In the genomic region with DNA sequence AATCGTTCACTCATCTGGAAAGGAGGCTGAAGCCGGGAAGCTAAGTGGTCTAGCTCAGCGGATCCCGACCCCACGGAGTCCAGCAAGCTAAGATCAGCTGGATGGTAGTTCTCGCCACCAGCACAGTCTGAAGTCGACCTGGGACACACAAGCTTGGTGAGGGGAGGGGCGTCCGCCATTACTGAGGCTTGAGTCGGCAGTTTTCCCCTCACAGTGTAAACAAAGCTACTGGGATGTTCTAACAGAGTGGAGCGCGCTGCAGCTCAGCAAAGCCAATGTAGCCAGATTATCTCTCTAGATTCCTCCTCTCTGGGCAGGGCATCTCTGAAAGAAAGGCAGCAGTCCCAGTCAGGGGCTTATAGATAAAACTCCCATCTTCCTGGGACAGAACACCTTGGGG, we compare ENCODE assay signal across 21 cellular contexts.
DNase-seq lines count a peak whose midpoint lies in the region; ATAC-seq and TF ChIP-seq lines count a peak whose summit lies in the region.
"Had no signal": no experiment of that assay in that cellular context is flagged by ENCODE, and none has a peak within 500 bp of the region (broad histone marks: within the 10 kb centered on the region; RNA-seq: fewer than 3 reads in every experiment).

No MANE protein-coding gene starts in this region.

- TF ChIP-seq CTCF in coronary artery (IDR thresholded peaks at IDR 0.05) (no peak), thyroid gland (IDR thresholded peaks at IDR 0.05) (no peak)

- TF ChIP-seq POLR2A in thyroid gland (IDR thresholded peaks at IDR 0.05) = no peak

- H3K4me3 ChIP-seq in coronary artery (no peak overlapping the region), thyroid gland (replicated peaks in 1 of 3) (no peak overlapping the region)
- H3K4me3 ChIP-seq: A549; BLaER1 treated with 17β-estradiol and CSF1 and Interleukin-3, amounts not matched to agents 10 nM and 100 nM had no signal

- peaks cover 0 to 4% of the 10 kb centered on the region in 2 donors for H3K4me1 ChIP-seq in thyroid gland
- H3K4me1 ChIP-seq: A549, BE2C had no signal

- 33 to 57% methylated on average over 5 to 12 of the region's 12 CpGs for WGBS in thyroid gland, 2 donors

- DNase-seq in cardiac septum (ENCODE audit: low spot score) (peak; percentile 61), left cardiac atrium (no peak), coronary artery (ENCODE audit: low spot score) (peak; percentile 50), kidney tubule cell (ENCODE audit: low spot score) (peak; percentile 30), thyroid gland (peak; percentile 40 to 47), SIG-M5 (lab: John Stamatoyannopoulos, UW) (no peak), SW 1271 (lab: John Stamatoyannopoulos, UW) (no peak)
- no peak for DNase-seq in central memory CD4-positive, alpha-beta T cell
- DNase-seq: 8988T; ACHN; AML-193; BE2C; CD4-positive, alpha-beta T cell; CD8-positive, alpha-beta memory T cell; DMS 273 treated with DMSO at 0.1 percent for 48 hours; DND-41; GOT3; H7; HCEC 1CT had no signal

- H3K27me3 ChIP-seq in thyroid gland = no peaks in the 10 kb centered on the region
- H3K27me3 ChIP-seq: BE2C had no signal

- no peak for ATAC-seq in left cardiac atrium
- ATAC-seq: A549 had no signal

- H3K27ac ChIP-seq in coronary artery = no peak overlapping the region
- H3K27ac ChIP-seq in thyroid gland = no peak overlapping the region
- H3K27ac ChIP-seq: A549; BLaER1 treated with 17β-estradiol and CSF1 and Interleukin-3, amounts not matched to agents 10 nM and 100 nM had no signal

- H3K36me3 ChIP-seq in thyroid gland = no peaks in the 10 kb centered on the region
- H3K36me3 ChIP-seq: BE2C; BLaER1 treated with 17β-estradiol and CSF1 and Interleukin-3, amounts not matched to agents 10 nM and 100 nM had no signal

- intact Hi-C loops in cardiac septum (cut with DNase I) (no loop called here), left cardiac atrium (cut with DNase I) (no loop called here), thyroid gland (cut with DNase I) (no loop called here)

- no peaks in the 10 kb centered on the region for H3K9me3 ChIP-seq in thyroid gland
- H3K9me3 ChIP-seq: A549, BE2C had no signal

Comparison
In these comparisons a context has a peak if more than half of its experiments do, and no peak if none do; other contexts are left out.
1. DNase-seq: peak in cardiac septum (single experiment), coronary artery (single experiment), kidney tubule cell (single experiment) and thyroid gland (2 of 2); none in left cardiac atrium (single experiment), SIG-M5 (single experiment), SW 1271 (0 of 2) and central memory CD4-positive, alpha-beta T cell (single experiment).